Comparison of ENCODE assay signal across 1 cellular context in genomic region chr16:79563919-79564318, GRCh38.
TF ChIP-seq lines count a peak whose summit lies in the region.

No MANE protein-coding gene starts in this region.

TF ChIP-seq in H1, 55 proteins besides CTCF, POLR2A, EP300 and RAD21 (continued from another document):
- TF ChIP-seq, protein P1, sequence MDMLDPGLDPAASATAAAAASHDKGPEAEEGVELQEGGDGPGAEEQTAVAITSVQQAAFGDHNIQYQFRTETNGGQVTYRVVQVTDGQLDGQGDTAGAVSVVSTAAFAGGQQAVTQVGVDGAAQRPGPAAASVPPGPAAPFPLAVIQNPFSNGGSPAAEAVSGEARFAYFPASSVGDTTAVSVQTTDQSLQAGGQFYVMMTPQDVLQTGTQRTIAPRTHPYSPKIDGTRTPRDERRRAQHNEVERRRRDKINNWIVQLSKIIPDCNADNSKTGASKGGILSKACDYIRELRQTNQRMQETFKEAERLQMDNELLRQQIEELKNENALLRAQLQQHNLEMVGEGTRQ (IDR thresholded peaks at IDR 0.05; ENCODE audit: low read length) = no peak
- TF ChIP-seq SIN3A (conservative IDR thresholded peaks at IDR 0.05 in 1 of 2, IDR thresholded peaks at IDR 0.05 in 1 of 2; ENCODE audit: low read depth in 1 of 2, low read length in 2 of 2) = no peak
- TF ChIP-seq FOSL1 (IDR thresholded peaks at IDR 0.05; ENCODE audit: insufficient read depth, low read depth, low read length) = no peak
- no peak for TF ChIP-seq KDM5A (IDR thresholded peaks at IDR 0.05; ENCODE audit: low read length)
- TF ChIP-seq RFX5 (IDR thresholded peaks at IDR 0.05; ENCODE audit: borderline replicate concordance, low read depth, low read length) = no peak
- no peak for TF ChIP-seq BCL11A (IDR thresholded peaks at IDR 0.05; ENCODE audit: low read depth in 2 of 2, low read length in 2 of 2)
- no peak for TF ChIP-seq ZNF274 (IDR thresholded peaks at IDR 0.05; ENCODE audit: borderline replicate concordance, extremely low read depth, low read length)
- TF ChIP-seq TEAD4 (IDR thresholded peaks at IDR 0.05; ENCODE audit: low read depth, low read length) = no peak
- no peak for TF ChIP-seq JUN (IDR thresholded peaks at IDR 0.05; ENCODE audit: low read depth, low read length)
- TF ChIP-seq SP1 (IDR thresholded peaks at IDR 0.05; ENCODE audit: low read depth, low read length) = no peak
- TF ChIP-seq KDM4A (IDR thresholded peaks at IDR 0.05; ENCODE audit: low read depth, low read length, severe bottlenecking) = no peak
- TF ChIP-seq, protein P2, sequence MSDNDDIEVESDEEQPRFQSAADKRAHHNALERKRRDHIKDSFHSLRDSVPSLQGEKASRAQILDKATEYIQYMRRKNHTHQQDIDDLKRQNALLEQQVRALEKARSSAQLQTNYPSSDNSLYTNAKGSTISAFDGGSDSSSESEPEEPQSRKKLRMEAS (IDR thresholded peaks at IDR 0.05) = no peak
- no peak for TF ChIP-seq CEBPB (IDR thresholded peaks at IDR 0.05; ENCODE audit: low read depth, low read length)
- TF ChIP-seq SRF (IDR thresholded peaks at IDR 0.05; ENCODE audit: low read depth, low read length) = no peak
- no peak for TF ChIP-seq RNF2 (IDR thresholded peaks at IDR 0.05; ENCODE audit: borderline replicate concordance, low read depth, low read length, missing control alignments, poor library complexity, severe bottlenecking)
- no peak for TF ChIP-seq SP4 (IDR thresholded peaks at IDR 0.05; ENCODE audit: low read length)
- no peak for TF ChIP-seq SIRT6 (IDR thresholded peaks at IDR 0.05; ENCODE audit: low read length)
- TF ChIP-seq, protein P3, sequence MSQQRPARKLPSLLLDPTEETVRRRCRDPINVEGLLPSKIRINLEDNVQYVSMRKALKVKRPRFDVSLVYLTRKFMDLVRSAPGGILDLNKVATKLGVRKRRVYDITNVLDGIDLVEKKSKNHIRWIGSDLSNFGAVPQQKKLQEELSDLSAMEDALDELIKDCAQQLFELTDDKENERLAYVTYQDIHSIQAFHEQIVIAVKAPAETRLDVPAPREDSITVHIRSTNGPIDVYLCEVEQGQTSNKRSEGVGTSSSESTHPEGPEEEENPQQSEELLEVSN (IDR thresholded peaks at IDR 0.05) = no peak
